ENCODE assay signal across 26 cellular contexts in genomic region chr11:78217650-78218541, GRCh38. TPM values are rescaled to one million over a fixed set of nuclear protein-coding genes. Genes with fewer than 3 reads are reported as not detected.
DNase-seq lines count a peak whose midpoint lies in the region; ATAC-seq and TF ChIP-seq lines count a peak whose summit lies in the region.
"Had no signal": no experiment of that assay in that cellular context is flagged by ENCODE, and none has a peak within 500 bp of the region (broad histone marks: within the 10 kb centered on the region; RNA-seq: fewer than 3 reads in every experiment).

No MANE protein-coding gene starts in this region.

- peak overlapping the region; percentile 81 for H3K27ac Mint-ChIP-seq in T-helper 17 cell

- H3K9me3 ChIP-seq in T-helper 17 cell (ENCODE audit: control insufficient read depth, low read length, poor library complexity, severe bottlenecking) (no peaks in the 10 kb centered on the region), vagina (no peaks in the 10 kb centered on the region)
- H3K9me3 ChIP-seq: ascending aorta, mucosa of descending colon had no signal

- H3K4me1 Mint-ChIP-seq in T-helper 17 cell: peaks cover 7% of the 10 kb centered on the region
- H3K4me1 Mint-ChIP-seq: CD8-positive, alpha-beta memory T cell; natural killer cell had no signal

- intact Hi-C loops in vagina (cut with DNase I): no loop called here

- ATAC-seq in T-helper 17 cell (no peak), left lobe of liver (no peak)
- ATAC-seq: GM12878, natural killer cell had no signal

- TF ChIP-seq CTCF in vagina (IDR thresholded peaks at IDR 0.05): no peak

- peak; percentile 47 for DNase-seq in activated CD8-positive, alpha-beta memory T cell treated with anti-CD3 and anti-CD28 coated beads for 24 hours
- no peak for DNase-seq in activated CD8-positive, alpha-beta memory T cell treated with anti-CD3 and anti-CD28 coated beads, Interleukin-2, amount 50 U/mL, for 4 hours
- DNase-seq in T-helper 17 cell: no peak
- peak; percentile 38 for DNase-seq in left lobe of liver (ENCODE audit: low spot score)
- peak; percentile 70 to 85 for DNase-seq in vagina (ENCODE audit: extremely low spot score in 2 of 2)
- no peak for DNase-seq in DMS153 (lab: John Stamatoyannopoulos, UW)
- DNase-seq in NOMO-1 treated with DMSO at 0.1 percent for 48 hours (lab: John Stamatoyannopoulos, UW; ENCODE audit: unreplicated experiment): no peak
- DNase-seq in HuH-7.5 (ENCODE audit: low spot score): no peak
- DNase-seq: activated CD4-positive, CD25-positive, alpha-beta regulatory T cell treated with anti-CD3 and anti-CD28 coated beads, Interleukin-2, amount 50 U/mL, for 72 hours; activated T-cell treated with anti-CD3 and anti-CD28 coated beads, Interleukin-2, amount 50 U/mL, for 24 hours; CD8-positive, alpha-beta memory T cell; effector CD4-positive, alpha-beta T cell; H7; hippocampal formation; left cardiac atrium; mucosa of descending colon; natural killer cell; NCI-H1048; NCI-H446; NCI-H82; stimulated activated CD4-positive, alpha-beta T cell treated with anti-CD3 and anti-CD28 coated beads, Interleukin-4, amount 100 ng/mL, for 24 hours; substantia nigra had no signal

- no peaks in the 10 kb centered on the region for H3K27me3 ChIP-seq in vagina
- H3K27me3 ChIP-seq: ascending aorta, cardiac muscle cell had no signal

- H3K27ac ChIP-seq in vagina: no peak overlapping the region
- H3K27ac ChIP-seq: cardiac muscle cell, SK-N-MC had no signal

- H3K36me3 ChIP-seq in vagina: peaks cover 0 to 45% of the 10 kb centered on the region in 2 donors

- no peaks in the 10 kb centered on the region for H3K4me1 ChIP-seq in vagina
- H3K4me1 ChIP-seq: ascending aorta had no signal

- TF ChIP-seq POLR2A in vagina (IDR thresholded peaks at IDR 0.05): no peak

- no peak overlapping the region for H3K4me3 Mint-ChIP-seq in T-helper 17 cell
- H3K4me3 Mint-ChIP-seq: activated T-cell treated with anti-CD3 and anti-CD28 coated beads, Interleukin-2, amount 50 U/mL, for 24 hours; CD8-positive, alpha-beta memory T cell; natural killer cell had no signal

- H3K4me3 ChIP-seq in vagina: no peak overlapping the region
- H3K4me3 ChIP-seq: ascending aorta, cardiac muscle cell, GM12878, mucosa of descending colon, SK-N-MC had no signal

- peaks cover 13% of the 10 kb centered on the region for H3K36me3 Mint-ChIP-seq in T-helper 17 cell (ENCODE audit: low read depth)
- H3K36me3 Mint-ChIP-seq: natural killer cell had no signal

- no peaks in the 10 kb centered on the region for H3K27me3 Mint-ChIP-seq in T-helper 17 cell
- H3K27me3 Mint-ChIP-seq: activated T-cell treated with anti-CD3 and anti-CD28 coated beads, Interleukin-2, amount 50 U/mL, for 24 hours; CD8-positive, alpha-beta memory T cell had no signal

RNA-seq across cellular contexts. Expression of gene USP35, which starts 29.2 kb away (rescaled TPM):
- total RNA-seq in T-helper 17 cell (10 to 100 TPM; 10.5 to 13.4 TPM), left lobe of liver (7.8 TPM), vagina (11.8 TPM)

RNA-seq across cellular contexts. Expression of gene KCTD21, which starts 29.5 kb away (rescaled TPM):
- total RNA-seq in T-helper 17 cell (1 to 10 TPM; 2.4 to 4.0 TPM), left lobe of liver (12.5 TPM), vagina (8.6 TPM)

Comparison
In these comparisons a context has a peak if more than half of its experiments do, and no peak if none do; other contexts are left out.
1. DNase-seq: peak in activated CD8-positive, alpha-beta memory T cell treated with anti-CD3 and anti-CD28 coated beads for 24 hours (single experiment), left lobe of liver (single experiment) and vagina (2 of 2); none in activated CD8-positive, alpha-beta memory T cell treated with anti-CD3 and anti-CD28 coated beads, Interleukin-2, amount 50 U/mL, for 4 hours (single experiment), T-helper 17 cell (0 of 3), DMS153 (single experiment), NOMO-1 treated with DMSO at 0.1 percent for 48 hours (single experiment) and HuH-7.5 (single experiment).